24 cellular contexts compared by ENCODE assay signal in the genomic region with DNA sequence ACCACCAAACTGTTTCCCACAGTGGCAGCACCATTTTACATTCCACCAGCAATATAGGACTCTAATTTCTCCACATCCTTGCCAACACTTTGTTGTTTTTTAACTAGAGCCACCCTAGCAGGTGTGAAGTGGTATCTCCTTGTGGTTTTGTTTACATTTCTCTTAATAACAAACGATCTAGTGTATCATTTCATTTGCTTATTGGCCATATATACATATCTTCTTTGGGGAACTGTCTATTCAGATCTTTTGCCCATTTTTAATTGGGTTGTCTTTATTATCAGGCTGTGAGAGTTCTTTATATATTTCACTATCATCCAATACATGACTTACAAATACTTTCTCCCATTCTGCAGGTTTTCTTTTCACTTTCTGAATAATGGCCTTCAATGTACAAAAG.
"Had no signal": no experiment of that assay in that cellular context is flagged by ENCODE, and none has a peak within 500 bp of the region (broad histone marks: within the 10 kb centered on the region; RNA-seq: fewer than 3 reads in every experiment).

No MANE protein-coding gene starts in this region.

- H3K9me3 ChIP-seq: left lung, ovary, right atrium auricular region, right lobe of liver, upper lobe of left lung had no signal

- H3K27me3 Mint-ChIP-seq: naive thymus-derived CD8-positive, alpha-beta T cell; progenitor cell of endocrine pancreas; stimulated activated memory B cell treated with anti-CD40 and anti-IgM and Interleukin-4, amounts not matched to agents 10 μg/mL and 1 μg/mL and 100 μg/mL, for 72 hours; stimulated activated naive CD8-positive, alpha-beta T cell treated with anti-CD3 and anti-CD28 coated beads, Interleukin-15, amount 100 ng/mL, for 72 hours had no signal

- H3K36me3 ChIP-seq: left lung, lower lobe of right lung, ovary, right atrium auricular region, right lobe of liver, tibial nerve, upper lobe of left lung had no signal

- H3K4me3 ChIP-seq: heart right ventricle, hepatocyte, left lung, lower lobe of right lung, ovary, right atrium auricular region, right lobe of liver, smooth muscle cell, tibial nerve, upper lobe of left lung had no signal

- DNase-seq: heart right ventricle; kidney; left colon; left lung; lower lobe of right lung; mammary epithelial cell; mesenchymal stem cell; naive thymus-derived CD8-positive, alpha-beta T cell; ovary; right lobe of liver; stimulated activated CD4-positive, alpha-beta T cell treated with anti-CD3 and anti-CD28 coated beads, Interleukin-1b, Interleukin-23, amount 100 ng/mL, for 48 hours; stimulated activated CD4-positive, alpha-beta T cell treated with anti-CD3 and anti-CD28 coated beads, Interleukin-2, amount 100 ng/mL, for 48 hours; stimulated activated CD4-positive, alpha-beta T cell treated with anti-CD3 and anti-CD28 coated beads, Interleukin-4, amount 100 ng/mL, for 4 hours; stimulated activated CD8-positive, alpha-beta memory T cell treated with anti-CD3 and anti-CD28 coated beads, Interleukin-4, amount 100 ng/mL, for 48 hours; stimulated activated naive CD4-positive, alpha-beta T cell treated with Interleukin-2 at 50 U/mL for 16 hours; stimulated activated naive CD8-positive, alpha-beta T cell treated with anti-CD3 and anti-CD28 coated beads, Interleukin-15, amount 100 ng/mL, for 72 hours; substantia nigra; upper lobe of left lung had no signal

- ATAC-seq: heart right ventricle; left colon; left lung; lower lobe of right lung; naive thymus-derived CD8-positive, alpha-beta T cell; right lobe of liver; stimulated activated memory B cell treated with anti-CD40 and anti-IgM and Interleukin-4, amounts not matched to agents 10 μg/mL and 1 μg/mL and 100 μg/mL, for 72 hours; stimulated activated naive CD8-positive, alpha-beta T cell treated with anti-CD3 and anti-CD28 coated beads, Interleukin-15, amount 100 ng/mL, for 72 hours had no signal

- H3K4me3 Mint-ChIP-seq: stimulated activated memory B cell treated with anti-CD40 and anti-IgM and Interleukin-4, amounts not matched to agents 10 μg/mL and 1 μg/mL and 100 μg/mL, for 72 hours; stimulated activated naive CD8-positive, alpha-beta T cell treated with anti-CD3 and anti-CD28 coated beads, Interleukin-15, amount 100 ng/mL, for 72 hours had no signal

- H3K27ac ChIP-seq: heart right ventricle, hepatocyte, left lung, lower lobe of right lung, ovary, right atrium auricular region, right lobe of liver, tibial nerve, upper lobe of left lung had no signal

- H3K27ac Mint-ChIP-seq: stimulated activated memory B cell treated with anti-CD40 and anti-IgM and Interleukin-4, amounts not matched to agents 10 μg/mL and 1 μg/mL and 100 μg/mL, for 72 hours had no signal
